8 cellular contexts compared by ENCODE assay signal in genomic region chr3:61251174-61251972, GRCh38. TPM values are rescaled to one million over a fixed set of nuclear protein-coding genes. Genes with fewer than 3 reads are reported as not detected.
DNase-seq lines count a peak whose midpoint lies in the region; ATAC-seq and TF ChIP-seq lines count a peak whose summit lies in the region.

Gene FHIT (minus strand): TSS chr3:61251452.

- H3K4me1 Mint-ChIP-seq in T-helper 17 cell (peaks cover 16% of the 10 kb centered on the region), progenitor cell of endocrine pancreas (ENCODE audit: low read depth) (peaks cover 15% of the 10 kb centered on the region)

- intact Hi-C loops in left ventricle myocardium superior (cut with micrococcal nuclease) = no loop called here

- TF ChIP-seq CTCF in progenitor cell of endocrine pancreas (IDR thresholded peaks at IDR 0.05; ENCODE audit: unreplicated experiment) = peak; percentile 25

- peak; percentile 93 for ATAC-seq in GM18498 (IDR thresholded peaks at IDR 0.05; ENCODE audit: unreplicated experiment)
- ATAC-seq in HG02870 (IDR thresholded peaks at IDR 0.05; ENCODE audit: unreplicated experiment) = peak; percentile 89
- peak; percentile 95 for ATAC-seq in T-helper 17 cell
- ATAC-seq in left ventricle myocardium superior = peak; percentile 98

- no peaks in the 10 kb centered on the region for H3K9me3 Mint-ChIP-seq in progenitor cell of endocrine pancreas (ENCODE audit: low read depth)

- H3K36me3 Mint-ChIP-seq in T-helper 17 cell (ENCODE audit: low read depth) (peaks cover 2% of the 10 kb centered on the region), progenitor cell of endocrine pancreas (ENCODE audit: insufficient read depth) (no peaks in the 10 kb centered on the region)

- H3K27ac Mint-ChIP-seq in T-helper 17 cell (peak within 1 kb of the TSS; percentile 87), progenitor cell of endocrine pancreas (peak within 1 kb of the TSS; percentile 80)

- peaks cover 27% of the 10 kb centered on the region for H3K27me3 Mint-ChIP-seq in T-helper 17 cell
- no peaks in the 10 kb centered on the region for H3K27me3 Mint-ChIP-seq in progenitor cell of endocrine pancreas

- H3K27ac ChIP-seq in angular gyrus (ENCODE audit: low read depth, low read length) = peak within 1 kb of the TSS; percentile 82

- H3K9me3 ChIP-seq in T-helper 17 cell (ENCODE audit: control insufficient read depth, low read length, poor library complexity, severe bottlenecking) = no peaks in the 10 kb centered on the region

- H3K4me3 Mint-ChIP-seq in T-helper 17 cell (peak within 1 kb of the TSS; percentile 92), progenitor cell of endocrine pancreas (ENCODE audit: low read depth) (peak within 1 kb of the TSS; percentile 84)

- DNase-seq in NCI-H1694 (lab: John Stamatoyannopoulos, UW) (peak; percentile 37), T-helper 17 cell (peak; percentile 63 to 79 (median 77)), left ventricle myocardium superior (peak; percentile 96), progenitor cell of endocrine pancreas (ENCODE audit: low spot score, unreplicated experiment) (peak; percentile 91), ureter (ENCODE audit: low spot score) (peak; percentile 96)

RNA-seq across cellular contexts. Expression of gene FHIT, which starts in this region (rescaled TPM):
- total RNA-seq in T-helper 17 cell = 10 to 100 TPM; 18.8 to 28.6 TPM
- total RNA-seq in left ventricle myocardium superior = 18.2 TPM
- 16.1 and 18.4 TPM in 2 replicates for total RNA-seq in progenitor cell of endocrine pancreas
- total RNA-seq in ureter = 26.0 TPM

Comparison
In these comparisons a context has a peak if more than half of its experiments do, and no peak if none do; other contexts are left out.
1. Peak in every context shown above with its lines: DNase-seq, ATAC-seq and H3K27ac ChIP-seq.
2. DNase-seq: peak in every context shown above with its lines; median percentile 96 in left ventricle myocardium superior; 96 in ureter; 91 in progenitor cell of endocrine pancreas; 77 in T-helper 17 cell; 37 in NCI-H1694.